ENCODE assay signal across 29 cellular contexts in the genomic region with DNA sequence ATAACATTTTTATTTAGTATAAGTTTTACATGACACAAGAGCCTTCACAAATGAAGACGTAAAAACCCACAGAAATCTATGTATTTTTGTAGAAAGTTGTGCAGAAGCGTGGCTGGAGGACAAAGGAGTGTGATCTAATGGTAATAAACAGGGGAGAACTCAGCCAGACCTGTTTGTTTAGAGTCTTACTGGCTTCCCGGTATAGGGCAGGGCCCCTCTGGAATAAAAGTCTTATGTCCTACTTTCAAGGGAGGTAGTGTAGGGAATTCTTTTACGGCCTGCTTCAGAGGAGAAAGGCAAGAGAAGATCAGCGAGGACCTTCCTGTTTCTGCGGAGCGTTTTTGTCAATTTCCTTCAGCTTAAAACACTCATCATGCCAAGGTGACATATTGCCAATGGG.
"Had no signal": no experiment of that assay in that cellular context is flagged by ENCODE, and none has a peak within 500 bp of the region (broad histone marks: within the 10 kb centered on the region; RNA-seq: fewer than 3 reads in every experiment).

No MANE protein-coding gene starts in this region.

- H3K9me3 Mint-ChIP-seq: activated CD4-positive, alpha-beta memory T cell treated with anti-CD3 and anti-CD28 coated beads, Interleukin-2, amount 10 ng/mL, durations not matched to agents 7 days and 5 days; central memory CD8-positive, alpha-beta T cell had no signal

- H3K4me1 ChIP-seq: gastrocnemius medialis had no signal

- H3K4me3 Mint-ChIP-seq: activated CD4-positive, alpha-beta memory T cell treated with anti-CD3 and anti-CD28 coated beads, Interleukin-2, amount 10 ng/mL, durations not matched to agents 7 days and 5 days; activated CD4-positive, alpha-beta T cell treated with anti-CD3 and anti-CD28 coated beads, Interleukin-2, amount 10 ng/mL, durations not matched to agents 7 days and 5 days; activated naive CD8-positive, alpha-beta T cell; activated T-cell treated with anti-CD3 and anti-CD28 coated beads, Interleukin-2, amount 50 U/mL, for 24 hours; activated T-helper 17 cell treated with anti-CD3 and anti-CD28 coated beads, Interleukin-2, amount 50 U/mL, for 72 hours; central memory CD8-positive, alpha-beta T cell; endodermal cell had no signal

- H3K27ac Mint-ChIP-seq: activated CD4-positive, alpha-beta memory T cell treated with anti-CD3 and anti-CD28 coated beads, Interleukin-2, amount 10 ng/mL, durations not matched to agents 7 days and 5 days; activated CD4-positive, alpha-beta T cell treated with anti-CD3 and anti-CD28 coated beads, Interleukin-2, amount 10 ng/mL, durations not matched to agents 7 days and 5 days; activated naive CD8-positive, alpha-beta T cell; activated T-cell treated with anti-CD3 and anti-CD28 coated beads, Interleukin-2, amount 50 U/mL, for 24 hours; activated T-helper 17 cell treated with anti-CD3 and anti-CD28 coated beads, Interleukin-2, amount 50 U/mL, for 72 hours; endodermal cell had no signal

- ATAC-seq: activated T-helper 17 cell treated with anti-CD3 and anti-CD28 coated beads, Interleukin-2, amount 50 U/mL, for 72 hours; foreskin keratinocyte; gastrocnemius medialis; heart left ventricle had no signal

- H3K9me3 ChIP-seq: esophagus muscularis mucosa, gastrocnemius medialis, heart left ventricle had no signal

- H3K4me3 ChIP-seq: esophagus muscularis mucosa, gastrocnemius medialis, heart left ventricle had no signal

- DNase-seq: activated CD4-positive, alpha-beta memory T cell treated with anti-CD3 and anti-CD28 coated beads, Interleukin-2, amount 10 ng/mL, durations not matched to agents 7 days and 5 days; activated CD4-positive, alpha-beta T cell treated with anti-CD3 and anti-CD28 coated beads for 1 hour; activated CD4-positive, alpha-beta T cell treated with anti-CD3 and anti-CD28 coated beads for 4 hours; activated CD4-positive, alpha-beta T cell treated with anti-CD3 and anti-CD28 coated beads, Interleukin-2, amount 10 ng/mL, durations not matched to agents 7 days and 5 days; activated CD4-positive, alpha-beta T cell treated with anti-CD3 and anti-CD28 coated beads, Interleukin-2, amount 50 U/mL, for 4 hours; activated CD8-positive, alpha-beta memory T cell treated with anti-CD3 and anti-CD28 coated beads, Interleukin-2, amount 50 U/mL, for 48 hours; activated effector memory CD4-positive, alpha-beta T cell treated with Interleukin-2 at 50 U/mL for 16 hours; activated gamma-delta T cell treated with Interleukin-2 at 50 U/mL for 16 hours; activated naive CD4-positive, alpha-beta T cell treated with anti-CD3 and anti-CD28 coated beads, Interleukin-2, amount 50 U/mL, for 16 hours; activated naive CD4-positive, alpha-beta T cell treated with Interleukin-2 at 50 U/mL for 16 hours; activated T-cell treated with anti-CD3 and anti-CD28 coated beads for 4 hours; activated T-cell treated with anti-CD3 and anti-CD28 coated beads, Interleukin-2, amount 50 U/mL, for 24 hours; amniotic stem cell; anterior cingulate cortex; brain microvascular endothelial cell; cortex of kidney; effector memory CD4-positive, alpha-beta T cell; endodermal cell; erythroblast; foreskin keratinocyte; gastrocnemius medialis; glutamatergic neuron; heart left ventricle; T-helper 1 cell; T-helper 2 cell had no signal

- H3K27me3 Mint-ChIP-seq: activated CD4-positive, alpha-beta memory T cell treated with anti-CD3 and anti-CD28 coated beads, Interleukin-2, amount 10 ng/mL, durations not matched to agents 7 days and 5 days; activated CD4-positive, alpha-beta T cell treated with anti-CD3 and anti-CD28 coated beads, Interleukin-2, amount 10 ng/mL, durations not matched to agents 7 days and 5 days; activated naive CD8-positive, alpha-beta T cell; activated T-cell treated with anti-CD3 and anti-CD28 coated beads, Interleukin-2, amount 50 U/mL, for 24 hours; activated T-helper 17 cell treated with anti-CD3 and anti-CD28 coated beads, Interleukin-2, amount 50 U/mL, for 72 hours had no signal

- H3K36me3 ChIP-seq: brain microvascular endothelial cell, esophagus muscularis mucosa, gastrocnemius medialis, heart left ventricle had no signal
